ENCODE assay signal across 20 cellular contexts in the genomic region with DNA sequence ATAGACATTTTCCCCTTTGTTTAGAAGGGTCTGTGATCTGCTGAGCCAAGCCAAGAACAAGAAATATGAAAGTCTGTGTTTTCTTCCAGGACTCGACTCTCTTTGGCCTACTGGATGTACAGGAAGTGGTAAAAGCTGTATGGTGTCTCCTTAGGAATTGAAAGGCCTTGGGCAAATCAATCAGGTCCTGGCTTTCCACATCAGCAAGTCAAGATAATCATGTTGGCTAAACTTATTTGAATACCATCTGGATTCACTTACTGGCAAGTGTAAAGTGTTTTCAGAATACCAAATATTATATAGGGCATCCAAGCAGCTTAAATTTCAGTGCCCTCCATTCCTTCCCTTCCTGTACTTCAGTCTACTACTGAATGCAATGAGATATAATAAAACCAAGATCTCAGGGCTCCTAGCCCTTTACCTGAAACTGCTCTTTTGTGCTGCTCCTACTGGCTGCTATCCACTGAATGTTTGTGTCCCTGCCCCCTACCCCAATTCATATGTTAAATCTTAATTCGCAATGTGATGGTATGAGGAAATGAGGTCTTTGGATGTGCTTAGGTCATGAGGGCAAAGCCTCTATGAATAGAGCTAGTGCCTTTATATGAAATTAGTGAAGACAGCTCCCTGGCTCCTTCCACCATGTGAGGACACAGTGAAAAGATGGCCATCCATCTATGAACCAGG.
"Had no signal": no experiment of that assay in that cellular context is flagged by ENCODE, and none has a peak within 500 bp of the region (broad histone marks: within the 10 kb centered on the region; RNA-seq: fewer than 3 reads in every experiment).

No MANE protein-coding gene starts in this region.

- H3K4me3 ChIP-seq: right atrium auricular region, upper lobe of left lung had no signal

- H3K36me3 ChIP-seq: brain microvascular endothelial cell, right atrium auricular region, upper lobe of left lung had no signal

- H3K27ac ChIP-seq: brain microvascular endothelial cell, right atrium auricular region, VCaP had no signal

- H3K4me1 ChIP-seq: right atrium auricular region had no signal

- H3K9ac ChIP-seq: SK-N-SH had no signal

- H3K27me3 ChIP-seq: brain microvascular endothelial cell, right atrium auricular region, upper lobe of left lung had no signal

- DNase-seq: activated CD4-positive, alpha-beta T cell treated with anti-CD3 and anti-CD28 coated beads for 4 hours; activated CD8-positive, alpha-beta T cell treated with anti-CD3 and anti-CD28 coated beads for 36 hours; activated effector memory CD4-positive, alpha-beta T cell treated with Interleukin-2 at 50 U/mL for 16 hours; activated naive CD4-positive, alpha-beta T cell treated with anti-CD3 and anti-CD28 coated beads, Interleukin-2, amount 50 U/mL, for 16 hours; activated T-cell treated with anti-CD3 and anti-CD28 coated beads, Interleukin-2, amount 50 U/mL, for 4 hours; brain microvascular endothelial cell; effector memory CD4-positive, alpha-beta T cell; hippocampal formation; kidney glomerular epithelial cell; left ventricle myocardium superior; mesendoderm; occipital lobe; SK-N-SH; small intestine; stimulated activated CD4-positive, alpha-beta T cell treated with anti-CD3 and anti-CD28 coated beads, Interleukin-4, amount 100 ng/mL, for 4 hours; T-helper 1 cell; T1000; upper lobe of left lung had no signal
